In the genomic region with DNA sequence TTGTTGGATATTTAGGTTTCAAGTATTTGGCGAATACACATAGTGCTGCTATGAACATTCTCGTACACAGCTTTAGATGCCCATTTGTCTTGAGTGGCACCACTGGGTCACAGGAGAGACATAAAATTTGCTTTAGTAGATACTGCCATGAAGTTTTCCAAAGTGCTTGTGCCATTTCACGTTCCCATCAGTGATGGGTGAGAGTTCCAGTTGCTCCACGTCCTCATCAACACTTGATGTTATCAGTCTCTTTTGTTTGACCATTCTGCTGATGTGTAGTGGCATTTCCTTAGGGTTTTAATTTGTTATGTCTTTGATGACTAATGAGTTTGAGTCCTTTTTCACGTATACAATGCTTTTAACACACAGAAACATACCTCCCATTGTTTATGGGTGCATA, we compare ENCODE assay signal across 22 cellular contexts.
"Had no signal": no experiment of that assay in that cellular context is flagged by ENCODE, and none has a peak within 500 bp of the region (broad histone marks: within the 10 kb centered on the region; RNA-seq: fewer than 3 reads in every experiment).

No MANE protein-coding gene starts in this region.

- DNase-seq: natural killer cell; occipital lobe; ovary; psoas muscle; right cardiac atrium; right lobe of liver; sigmoid colon; small intestine; stimulated activated CD4-positive, alpha-beta T cell treated with anti-CD3 and anti-CD28 coated beads, Interleukin-15, amount 100 ng/mL, for 24 hours; stimulated activated CD4-positive, alpha-beta T cell treated with anti-CD3 and anti-CD28 coated beads, Interleukin-2, amount 100 ng/mL, for 24 hours; stimulated activated CD4-positive, alpha-beta T cell treated with anti-CD3 and anti-CD28 coated beads, Interleukin-2, amount 100 ng/mL, for 48 hours; stimulated activated CD4-positive, alpha-beta T cell treated with anti-CD3 and anti-CD28 coated beads, Interleukin-4, amount 100 ng/mL, for 24 hours; stimulated activated naive B cell treated with anti-CD40 and anti-IgM and Interleukin-4, amounts not matched to agents 10 μg/mL and 1 μg/mL and 100 μg/mL, for 72 hours; stimulated activated naive CD4-positive, alpha-beta T cell treated with Interleukin-2 at 50 U/mL for 16 hours; stomach; tibial artery; transverse colon; upper lobe of right lung; uterus had no signal

- H3K9me3 ChIP-seq: ovary, right lobe of liver, uterus had no signal

- H3K4me1 ChIP-seq: neural progenitor cell, parathyroid adenoma, psoas muscle, right lobe of liver, sigmoid colon, stomach, tibial artery, transverse colon, upper lobe of right lung, uterus had no signal

- H2AFZ ChIP-seq: neural progenitor cell, parathyroid adenoma had no signal

- H3K27me3 ChIP-seq: neural progenitor cell, ovary, right lobe of liver, sigmoid colon, stomach, tibial artery, transverse colon, upper lobe of right lung, uterus had no signal

- H3K36me3 ChIP-seq: ovary, right lobe of liver, upper lobe of right lung, uterus had no signal

- H3K27ac ChIP-seq: neural progenitor cell, ovary, parathyroid adenoma, psoas muscle, right lobe of liver, sigmoid colon, stomach, tibial artery, transverse colon, upper lobe of right lung, uterus had no signal

- H3K4me3 ChIP-seq: neural progenitor cell, ovary, psoas muscle, right lobe of liver, sigmoid colon, stomach, tibial artery, transverse colon, upper lobe of right lung, uterus had no signal

- H3K79me2 ChIP-seq: parathyroid adenoma had no signal

- H3K4me2 ChIP-seq: neural progenitor cell had no signal

- ATAC-seq: natural killer cell; psoas muscle; right cardiac atrium; right lobe of liver; stimulated activated effector memory CD8-positive, alpha-beta T cell treated with anti-CD3 and anti-CD28 coated beads, Interleukin-12 subunit alpha, Interleukin-12 subunit beta, amount 100 ng/mL, for 72 hours; stimulated activated naive B cell treated with anti-CD40 and anti-IgM and Interleukin-4, amounts not matched to agents 10 μg/mL and 1 μg/mL and 100 μg/mL, for 72 hours; upper lobe of right lung had no signal

- H3K9ac ChIP-seq: neural progenitor cell, parathyroid adenoma had no signal

- FAIRE-seq: small intestine had no signal
